Comparison of ENCODE assay signal across 8 cellular contexts in genomic region chr19:10230904-10231623, GRCh38. TPM values are rescaled to one million over a fixed set of nuclear protein-coding genes. Genes with fewer than 3 reads are reported as not detected.
DNase-seq lines count a peak whose midpoint lies in the region; ATAC-seq and TF ChIP-seq lines count a peak whose summit lies in the region.

Gene S1PR2, minus strand, starts transcription at chr19:10231331. Its CDS starts 6,426 bp downstream, at chr19:10224905.

- H3K4me1 ChIP-seq in ectodermal cell (ENCODE audit: control insufficient read depth, insufficient read depth, low read length): peaks cover 9% of the 10 kb centered on the region
- H3K4me1 ChIP-seq in lung (ENCODE audit: control insufficient read depth in 2 of 2, insufficient read depth in 2 of 2, low read length in 2 of 2): peaks cover 0 to 3% of the 10 kb centered on the region in 2 donors

- POLR2A ChIA-PET in activated CD4-positive, alpha-beta memory T cell treated with anti-CD3 and anti-CD28 coated beads for 36 hours (lab: Charles Lee): interaction anchor here (0.9 to 1.5 kb wide), 2 partner anchors 14 to 32 kb away, joined by 3 read pairs; no protein-coding TSS in a partner anchor

- H3K36me3 ChIP-seq in ectodermal cell (ENCODE audit: control insufficient read depth, insufficient read depth, low read length) (no peaks in the 10 kb centered on the region), lung (ENCODE audit: control insufficient read depth in 2 of 2, insufficient read depth in 2 of 2, low read length in 2 of 2) (peaks cover 0 to 2% of the 10 kb centered on the region in 2 donors)

- no peaks in the 10 kb centered on the region for H3K27me3 Mint-ChIP-seq in activated CD4-positive, alpha-beta memory T cell treated with anti-CD3 and anti-CD28 coated beads for 36 hours

- ATAC-seq in HG02973 (IDR thresholded peaks at IDR 0.05; ENCODE audit: unreplicated experiment) (peak; percentile 33), lung (ENCODE audit: insufficient read depth, low FRiP score) (peak; percentile 78), HG03442 (IDR thresholded peaks at IDR 0.05; ENCODE audit: unreplicated experiment) (no peak)

- H3K4me3 ChIP-seq in ectodermal cell (ENCODE audit: insufficient read depth, low read depth, low read length) (peak within 1 kb of the TSS; percentile 70), lung (peak within 1 kb of the TSS; percentile 77)

- intact Hi-C loops in activated CD4-positive, alpha-beta memory T cell treated with anti-CD3 and anti-CD28 coated beads for 36 hours (cut with micrococcal nuclease): no loop called here

- H3K9me3 ChIP-seq in ectodermal cell (ENCODE audit: control insufficient read depth, low read length) (no peaks in the 10 kb centered on the region), lung (ENCODE audit: control insufficient read depth in 2 of 2, insufficient read depth in 1 of 2, low read length in 1 of 2) (no peaks in the 10 kb centered on the region)

- DNase-seq in GM03348 (ENCODE audit: low spot score): peak; percentile 96
- DNase-seq in NCI-H748 (lab: John Stamatoyannopoulos, UW; ENCODE audit: unreplicated experiment): peak; percentile 68
- DNase-seq in activated CD4-positive, alpha-beta memory T cell treated with anti-CD3 and anti-CD28 coated beads for 36 hours: peak; percentile 82
- peak; percentile 68 for DNase-seq in lung (ENCODE audit: low spot score)
- peak; percentile 37 for DNase-seq in stimulated activated CD8-positive, alpha-beta memory T cell treated with anti-CD3 and anti-CD28 coated beads, Interleukin-12 subunit alpha, Interleukin-12 subunit beta, amount 100 ng/mL, for 1 hour (ENCODE audit: low read depth)

- CTCF ChIA-PET in activated CD4-positive, alpha-beta memory T cell treated with anti-CD3 and anti-CD28 coated beads for 36 hours (lab: Charles Lee): interaction anchor here (0.8 to 2.3 kb wide), 5 partner anchors 19 to 43 kb away, joined by 3 to 9 read pairs (median 4); no protein-coding TSS in a partner anchor

- 0% methylated on average over 70 of the region's 71 CpGs for WGBS in ectodermal cell, 2 experiments
- WGBS in lung, 2 donors: 1% methylated on average over 48 to 70 of the region's 71 CpGs

- H3K27ac ChIP-seq in ectodermal cell (ENCODE audit: insufficient read depth, low read depth, low read length, poor library complexity, severe bottlenecking) (peak within 1 kb of the TSS; percentile 30), lung (ENCODE audit: low read depth in 1 of 2, low read length in 1 of 2) (peak within 1 kb of the TSS; percentile 86 to 92)

- no peaks in the 10 kb centered on the region for H3K9me3 Mint-ChIP-seq in activated CD4-positive, alpha-beta memory T cell treated with anti-CD3 and anti-CD28 coated beads for 36 hours

- H3K27me3 ChIP-seq in ectodermal cell (ENCODE audit: control insufficient read depth, insufficient read depth, low read length, poor library complexity, severe bottlenecking) (no peaks in the 10 kb centered on the region), lung (ENCODE audit: control insufficient read depth, insufficient read depth) (no peaks in the 10 kb centered on the region)

- peaks cover 26% of the 10 kb centered on the region for H3K4me1 Mint-ChIP-seq in activated CD4-positive, alpha-beta memory T cell treated with anti-CD3 and anti-CD28 coated beads for 36 hours (ENCODE audit: low read depth)

- H3K4me3 Mint-ChIP-seq in activated CD4-positive, alpha-beta memory T cell treated with anti-CD3 and anti-CD28 coated beads for 36 hours: peak within 1 kb of the TSS; percentile 79

- TF ChIP-seq CTCF in lung (IDR thresholded peaks at IDR 0.05; ENCODE audit: control extremely low read depth, extremely low read depth): no peak

- no peaks in the 10 kb centered on the region for H3K36me3 Mint-ChIP-seq in activated CD4-positive, alpha-beta memory T cell treated with anti-CD3 and anti-CD28 coated beads for 36 hours

- peak within 1 kb of the TSS; percentile 80 for H3K27ac Mint-ChIP-seq in activated CD4-positive, alpha-beta memory T cell treated with anti-CD3 and anti-CD28 coated beads for 36 hours

RNA-seq across cellular contexts. Expression of gene S1PR2, which starts in this region (rescaled TPM):
- total RNA-seq in activated CD4-positive, alpha-beta memory T cell treated with anti-CD3 and anti-CD28 coated beads for 36 hours: 1 to 10 TPM; 9.4 to 9.8 TPM
- 20.3 TPM for polyA plus RNA-seq in ectodermal cell (2013, experiment 1 of 4)
- polyA plus RNA-seq in ectodermal cell (2013, experiment 2 of 4): 21.7 TPM
- 12.3 TPM for polyA plus RNA-seq in ectodermal cell (2013, experiment 3 of 4)
- polyA plus RNA-seq in ectodermal cell (2013, experiment 4 of 4): 13.3 TPM
- total RNA-seq in lung: 10 to 100 TPM; 15.2 to 32.1 TPM
- 10 to 100 TPM in 1 of 2 donors, 1 to 10 TPM in 1; 6.5 to 10.9 TPM for polyA plus RNA-seq in lung

Comparison
In these comparisons a context has a peak if more than half of its experiments do, and no peak if none do; other contexts are left out.
1. DNase-seq: peak in every context shown above with its lines; median percentile 96 in GM03348; 82 in activated CD4-positive, alpha-beta memory T cell treated with anti-CD3 and anti-CD28 coated beads for 36 hours; 68 in NCI-H748; 68 in lung; 37 in stimulated activated CD8-positive, alpha-beta memory T cell treated with anti-CD3 and anti-CD28 coated beads, Interleukin-12 subunit alpha, Interleukin-12 subunit beta, amount 100 ng/mL, for 1 hour.